17 cellular contexts compared by ENCODE assay signal in the genomic region with DNA sequence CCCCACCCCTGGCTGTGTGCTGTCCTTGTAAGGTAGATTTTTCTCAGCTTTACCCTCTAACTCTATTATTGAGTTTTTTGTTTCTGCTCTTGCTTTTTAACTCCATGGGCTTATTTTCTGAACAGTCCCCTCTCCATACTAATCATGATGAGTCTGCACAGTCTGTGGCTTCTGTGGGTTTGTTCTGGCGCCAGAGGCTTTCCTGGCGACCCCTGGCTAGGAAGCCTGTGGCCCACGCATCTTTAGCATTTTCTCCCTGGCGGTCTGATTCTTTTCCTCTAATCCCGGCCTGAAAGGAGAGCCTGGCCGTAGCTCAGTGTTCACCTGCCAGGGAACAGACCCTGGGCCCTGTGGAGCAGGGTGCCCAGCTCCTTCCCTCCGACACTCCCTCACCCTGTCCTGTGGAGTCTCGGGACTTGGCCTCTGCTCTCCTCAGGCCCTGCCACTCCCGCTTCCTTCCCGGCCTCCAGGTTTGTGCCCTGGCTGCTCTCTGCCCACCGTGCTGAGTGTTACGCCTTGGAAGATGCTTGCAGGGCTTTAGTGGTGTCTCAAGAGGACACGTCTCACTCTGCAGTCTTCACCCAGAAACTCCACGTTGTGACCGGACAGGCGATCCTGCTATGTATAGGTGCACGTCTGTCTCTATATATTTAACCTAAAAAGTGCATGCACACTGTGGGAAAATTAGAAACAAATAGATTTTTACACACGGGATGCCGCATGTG. TPM values are rescaled to one million over a fixed set of nuclear protein-coding genes. Genes with fewer than 3 reads are reported as not detected.
DNase-seq lines count a peak whose midpoint lies in the region; ATAC-seq and TF ChIP-seq lines count a peak whose summit lies in the region.
"Had no signal": no experiment of that assay in that cellular context is flagged by ENCODE, and none has a peak within 500 bp of the region (broad histone marks: within the 10 kb centered on the region; RNA-seq: fewer than 3 reads in every experiment).

No MANE protein-coding gene starts in this region.

- no peak overlapping the region for H3K27ac ChIP-seq in SK-N-MC
- no peak overlapping the region for H3K27ac ChIP-seq in stomach
- H3K27ac ChIP-seq: foreskin keratinocyte had no signal

- ATAC-seq in HG03460 (IDR thresholded peaks at IDR 0.05; ENCODE audit: unreplicated experiment): no peak
- ATAC-seq: foreskin keratinocyte had no signal

- H3K9me3 ChIP-seq in SK-N-MC (ENCODE audit: low read depth, low read length): no peaks in the 10 kb centered on the region
- no peaks in the 10 kb centered on the region for H3K9me3 ChIP-seq in stomach

- H3K36me3 ChIP-seq in SK-N-MC (ENCODE audit: insufficient read depth, low read length): no peaks in the 10 kb centered on the region
- H3K36me3 ChIP-seq in stomach: peaks cover 0 to 5% (median 0%) of the 10 kb centered on the region in 4 donors

- H3K9ac ChIP-seq in SK-N-MC (ENCODE audit: insufficient read length): no peak overlapping the region

- no peak overlapping the region for H3K4me3 ChIP-seq in SK-N-MC
- no peak overlapping the region for H3K4me3 ChIP-seq in fibroblast of villous mesenchyme (ENCODE audit: low read depth, low read length)
- no peak overlapping the region for H3K4me3 ChIP-seq in stomach

- no peak for TF ChIP-seq EP300 in stomach (IDR thresholded peaks at IDR 0.05)

- peaks cover 0 to 24% (median 0%) of the 10 kb centered on the region in 3 donors for H3K27me3 ChIP-seq in stomach
- H3K27me3 ChIP-seq: foreskin keratinocyte had no signal

- WGBS in stomach, 5 donors: 69 to 77% (median 74%) methylated on average over 19 of the region's 19 CpGs

- H3K4me1 ChIP-seq in stomach: no peaks in the 10 kb centered on the region
- H3K4me1 ChIP-seq: foreskin keratinocyte had no signal

- TF ChIP-seq POLR2A in stomach (IDR thresholded peaks at IDR 0.05): no peak

- intact Hi-C loops in stomach (cut with DNase I; ENCODE audit: low total_unique reads): no loop called here

- DNase-seq in activated CD8-positive, alpha-beta memory T cell treated with anti-CD3 and anti-CD28 coated beads, Interleukin-2, amount 50 U/mL, for 48 hours: peak; percentile 17
- DNase-seq in activated CD8-positive, alpha-beta memory T cell treated with anti-CD3 and anti-CD28 coated beads for 24 hours: no peak
- DNase-seq in SK-N-MC (ENCODE audit: low read depth, low spot score): peak; percentile 24
- peak; percentile 25 for DNase-seq in fibroblast of villous mesenchyme (ENCODE audit: low read depth)
- DNase-seq in stomach: peak; percentile 9
- no peak for DNase-seq in ecto neural progenitor cell (ENCODE audit: low spot score)
- no peak for DNase-seq in NCI-H1417 (lab: John Stamatoyannopoulos, UW)
- DNase-seq: activated CD4-positive, alpha-beta T cell treated with anti-CD3 and anti-CD28 coated beads for 48 hours; DMS53; foreskin keratinocyte; KG1; naive B cell; NCI-H2029; stimulated activated CD4-positive, alpha-beta T cell treated with anti-CD3 and anti-CD28 coated beads, Interleukin-12 subunit alpha, Interleukin-12 subunit beta, amount 100 ng/mL, for 4 hours had no signal

- TF ChIP-seq CTCF in fibroblast of villous mesenchyme (IDR thresholded peaks at IDR 0.05; ENCODE audit: insufficient read depth, low read depth, low read length) (no peak), stomach (IDR thresholded peaks at IDR 0.05) (no peak)

RNA-seq across cellular contexts. Expression of gene LRRC14B, which starts 31.7 kb away (rescaled TPM):
- total RNA-seq in fibroblast of villous mesenchyme (not detected in 2 replicates), stomach (under 1 TPM in 1 of 5 donors, not detected in 4; 0.37 TPM)
- polyA plus RNA-seq in stomach: under 1 TPM in 1 of 3 donors, not detected in 2; 0.05 TPM
- total RNA-seq: foreskin keratinocyte, kidney epithelial cell, ureter had no signal
- polyA plus RNA-seq: foreskin keratinocyte had no signal

RNA-seq across cellular contexts. Expression of gene CCDC127, which starts 58.3 kb away (rescaled TPM):
- total RNA-seq in fibroblast of villous mesenchyme: 4.2 and 4.3 TPM in 2 replicates
- 1 to 10 TPM; 1.2 to 8.5 (median 5.5) TPM for total RNA-seq in stomach
- polyA plus RNA-seq in stomach: 1 to 10 TPM; 1.5 to 1.9 (median 1.7) TPM

RNA-seq across cellular contexts. Expression of gene SDHA, which starts 58.5 kb away (rescaled TPM):
- total RNA-seq in fibroblast of villous mesenchyme (84.4 and 87.2 TPM in 2 replicates), stomach (100 to 1,000 TPM in 3 of 5 donors, 10 to 100 TPM in 2; 78.8 to 509 (median 116) TPM)
- 100 to 1,000 TPM in 2 of 3 donors, 10 to 100 TPM in 1; 96.7 to 114 (median 108) TPM for polyA plus RNA-seq in stomach

Comparison
In these comparisons a context has a peak if more than half of its experiments do, and no peak if none do; other contexts are left out.
1. DNase-seq: peak in activated CD8-positive, alpha-beta memory T cell treated with anti-CD3 and anti-CD28 coated beads, Interleukin-2, amount 50 U/mL, for 48 hours (single experiment), SK-N-MC (single experiment), fibroblast of villous mesenchyme (single experiment) and stomach (single experiment); none in activated CD8-positive, alpha-beta memory T cell treated with anti-CD3 and anti-CD28 coated beads for 24 hours (single experiment), ecto neural progenitor cell (single experiment) and NCI-H1417 (0 of 3).